32 cellular contexts compared by ENCODE assay signal in genomic region chr10:20034732-20035131, GRCh38.
"Had no signal": no experiment of that assay in that cellular context is flagged by ENCODE, and none has a peak within 500 bp of the region (broad histone marks: within the 10 kb centered on the region; RNA-seq: fewer than 3 reads in every experiment).

No MANE protein-coding gene starts in this region.

- H3K36me3 Mint-ChIP-seq: activated CD4-positive, alpha-beta memory T cell treated with anti-CD3 and anti-CD28 coated beads for 36 hours; activated naive CD8-positive, alpha-beta T cell treated with anti-CD3 and anti-CD28 coated beads, Interleukin-2, amount 10 ng/mL, durations not matched to agents 7 days and 5 days; IgD-negative memory B cell had no signal

- H3K4me3 ChIP-seq: adrenal gland, body of pancreas, cardiac muscle cell, MG63, SJCRH30 had no signal

- H3K9me3 Mint-ChIP-seq: activated T-cell treated with anti-CD3 and anti-CD28 coated beads, Interleukin-2, amount 50 U/mL, for 4 hours had no signal

- H3K4me3 Mint-ChIP-seq: activated CD4-positive, alpha-beta memory T cell treated with anti-CD3 and anti-CD28 coated beads for 36 hours; activated CD4-positive, alpha-beta T cell treated with anti-CD3 and anti-CD28 coated beads, Interleukin-2, amount 10 ng/mL, durations not matched to agents 7 days and 5 days; activated naive CD8-positive, alpha-beta T cell treated with anti-CD3 and anti-CD28 coated beads, Interleukin-2, amount 10 ng/mL, durations not matched to agents 7 days and 5 days; activated T-cell treated with anti-CD3 and anti-CD28 coated beads, Interleukin-2, amount 50 U/mL, for 4 hours; activated T-helper 17 cell treated with anti-CD3 and anti-CD28 coated beads, Interleukin-2, amount 50 U/mL, for 72 hours; IgD-negative memory B cell had no signal

- H3K27ac ChIP-seq: adrenal gland, body of pancreas, cardiac muscle cell, SJCRH30, VCaP had no signal

- ATAC-seq: activated T-cell treated with anti-CD3 and anti-CD28 coated beads, Interleukin-2, amount 50 U/mL, for 4 hours; activated T-helper 17 cell treated with anti-CD3 and anti-CD28 coated beads, Interleukin-2, amount 50 U/mL, for 72 hours; body of pancreas; Panc1 had no signal

- H3K27me3 Mint-ChIP-seq: activated CD4-positive, alpha-beta memory T cell treated with anti-CD3 and anti-CD28 coated beads for 36 hours; activated CD4-positive, alpha-beta T cell treated with anti-CD3 and anti-CD28 coated beads, Interleukin-2, amount 10 ng/mL, durations not matched to agents 7 days and 5 days; activated naive CD8-positive, alpha-beta T cell treated with anti-CD3 and anti-CD28 coated beads, Interleukin-2, amount 10 ng/mL, durations not matched to agents 7 days and 5 days; activated T-helper 17 cell treated with anti-CD3 and anti-CD28 coated beads, Interleukin-2, amount 50 U/mL, for 72 hours; IgD-negative memory B cell had no signal

- DNase-seq: activated CD4-positive, alpha-beta memory T cell treated with anti-CD3 and anti-CD28 coated beads for 36 hours; activated CD4-positive, alpha-beta T cell treated with anti-CD3 and anti-CD28 coated beads, Interleukin-2, amount 10 ng/mL, durations not matched to agents 7 days and 5 days; activated CD4-positive, CD25-positive, alpha-beta regulatory T cell; activated CD8-positive, alpha-beta memory T cell treated with anti-CD3 and anti-CD28 coated beads for 24 hours; activated naive CD4-positive, alpha-beta T cell treated with anti-CD3 and anti-CD28 coated beads, Interleukin-2, amount 50 U/mL, for 16 hours; activated naive CD8-positive, alpha-beta T cell treated with anti-CD3 and anti-CD28 coated beads, Interleukin-2, amount 10 ng/mL, durations not matched to agents 7 days and 5 days; activated T-cell treated with anti-CD3 and anti-CD28 coated beads, Interleukin-2, amount 50 U/mL, for 4 hours; adrenal gland; aorta; body of pancreas; KG1; MG63; NCI-H1105; NCI-H146; NCI-H187 treated with DMSO at 0.1 percent for 48 hours; NCI-H2081 treated with DMSO at 0.1 percent for 48 hours; NCI-H2171; NCI-H226; NCI-H526; NCI-H82; NK-92 treated with Interleukin-12 subunit alpha and Interleukin-12 subunit beta, amount 100 ng/mL, for 24 hours; OCI-M1; Right ventricle myocardium superior; RPMI8226; SJCRH30; SK-N-SH; T-helper 1 cell had no signal

- H3K4me1 Mint-ChIP-seq: activated CD4-positive, alpha-beta T cell treated with anti-CD3 and anti-CD28 coated beads, Interleukin-2, amount 10 ng/mL, durations not matched to agents 7 days and 5 days; activated naive CD8-positive, alpha-beta T cell treated with anti-CD3 and anti-CD28 coated beads, Interleukin-2, amount 10 ng/mL, durations not matched to agents 7 days and 5 days; activated T-helper 17 cell treated with anti-CD3 and anti-CD28 coated beads, Interleukin-2, amount 50 U/mL, for 72 hours had no signal

- H3K9me3 ChIP-seq: adrenal gland, body of pancreas, MG63, SJCRH30, SK-N-SH had no signal

- H3K4me1 ChIP-seq: adrenal gland, body of pancreas, SJCRH30 had no signal

- H3K36me3 ChIP-seq: adrenal gland, cardiac muscle cell, MG63, SJCRH30 had no signal

- H3K27ac Mint-ChIP-seq: activated CD4-positive, alpha-beta memory T cell treated with anti-CD3 and anti-CD28 coated beads for 36 hours; activated CD4-positive, alpha-beta T cell treated with anti-CD3 and anti-CD28 coated beads, Interleukin-2, amount 10 ng/mL, durations not matched to agents 7 days and 5 days; activated naive CD8-positive, alpha-beta T cell treated with anti-CD3 and anti-CD28 coated beads, Interleukin-2, amount 10 ng/mL, durations not matched to agents 7 days and 5 days; activated T-helper 17 cell treated with anti-CD3 and anti-CD28 coated beads, Interleukin-2, amount 50 U/mL, for 72 hours; IgD-negative memory B cell had no signal

- H3K27me3 ChIP-seq: adrenal gland, body of pancreas, cardiac muscle cell, MG63, SJCRH30 had no signal
